Comparison of ENCODE assay signal across 9 cellular contexts in genomic region chr1:103527331-103527730, GRCh38. TPM values are rescaled to one million over a fixed set of nuclear protein-coding genes. Genes with fewer than 3 reads are reported as not detected.
A peak's percentile ranks its signal among the peaks of the same experiment; 100 is the strongest.
DNase-seq lines count a peak whose midpoint lies in the region; ATAC-seq, FAIRE-seq and TF ChIP-seq lines count a peak whose summit lies in the region.
"Had no signal": no experiment of that assay in that cellular context is flagged by ENCODE, and none has a peak within 500 bp of the region (broad histone marks: within the 10 kb centered on the region; RNA-seq: fewer than 3 reads in every experiment).

No MANE protein-coding gene starts in this region.

- H3K27me3 ChIP-seq in A673 (replicated peaks; ENCODE audit: insufficient read depth, low read depth, low read length, poor library complexity) (no peaks in the 10 kb centered on the region), HAP-1 (ENCODE audit: low read depth) (no peaks in the 10 kb centered on the region), lower lobe of right lung (ENCODE audit: low read depth) (no peaks in the 10 kb centered on the region), Peyer's patch (no peaks in the 10 kb centered on the region)

- H3K4me3 ChIP-seq in A673 (ENCODE audit: low read depth, low read length, poor library complexity, severe bottlenecking) (peak overlapping the region; percentile 72), HAP-1 (peak overlapping the region; percentile 83), lower lobe of right lung (peak overlapping the region; percentile 82), Peyer's patch (peak overlapping the region in 2 of 4 donors; percentile 86 to 93)

- no peak for TF ChIP-seq CTCF in A673 (conservative IDR thresholded peaks at IDR 0.05; ENCODE audit: low read depth, low read length)
- TF ChIP-seq CTCF in lower lobe of right lung (IDR thresholded peaks at IDR 0.05), result no peak
- TF ChIP-seq CTCF in Peyer's patch (IDR thresholded peaks at IDR 0.05), result no peak

- H3K27ac ChIP-seq in A673 (ENCODE audit: low read depth, low read length, poor library complexity, severe bottlenecking) (no peak overlapping the region), lower lobe of right lung (no peak overlapping the region), Peyer's patch (no peak overlapping the region)

- H3K27ac Mint-ChIP-seq in activated naive CD4-positive, alpha-beta T cell treated with anti-CD3 and anti-CD28 coated beads, Interleukin-2, amount 50 U/mL, for 72 hours, result peak overlapping the region; percentile 95 to 98

- POLR2A ChIA-PET in A673 (lab: Charles Lee; ENCODE audit: low non-redundant PET), result no interaction called here

- no peaks in the 10 kb centered on the region for H3K9me3 Mint-ChIP-seq in activated naive CD4-positive, alpha-beta T cell treated with anti-CD3 and anti-CD28 coated beads, Interleukin-2, amount 50 U/mL, for 72 hours

- CTCF ChIA-PET in A673 (lab: Charles Lee), result no interaction called here

- no TSS peak for BruUV-seq in A673 (replicated peaks; lab: Mats Ljungman, UMichigan)

- H3K36me3 Mint-ChIP-seq in activated naive CD4-positive, alpha-beta T cell treated with anti-CD3 and anti-CD28 coated beads, Interleukin-2, amount 50 U/mL, for 72 hours, result peaks cover 32 to 38% of the 10 kb centered on the region in 2 donors

- no peaks in the 10 kb centered on the region for H3K9me3 ChIP-seq in A673 (ENCODE audit: low read depth, low read length, poor library complexity, severe bottlenecking)
- H3K9me3 ChIP-seq in HAP-1, result no peaks in the 10 kb centered on the region
- no peaks in the 10 kb centered on the region for H3K9me3 ChIP-seq in lower lobe of right lung
- no peaks in the 10 kb centered on the region for H3K9me3 ChIP-seq in Peyer's patch

- TF ChIP-seq POLR2A in Peyer's patch (IDR thresholded peaks at IDR 0.05), result no peak

- no peak for FAIRE-seq in frontal cortex (lab: Jason Lieb, UNC)

- H3K4me1 ChIP-seq in A673 (ENCODE audit: insufficient read depth, low read length, poor library complexity, severe bottlenecking) (no peaks in the 10 kb centered on the region), HAP-1 (peaks cover 12% of the 10 kb centered on the region), lower lobe of right lung (peaks cover 24% of the 10 kb centered on the region), Peyer's patch (peaks cover 0 to 10% (median 2%) of the 10 kb centered on the region in 4 donors)

- in situ Hi-C loops in HAP-1 (cut with MboI; ENCODE audit: low sequenced_read_pairs), result no loop called here

- intact Hi-C loops in A673 (cut with micrococcal nuclease; ENCODE audit: unreplicated experiment), result no loop called here
- intact Hi-C loops in lower lobe of right lung (cut with DNase I), result no loop called here

- no peak for DNase-seq in A673 (ENCODE audit: low spot score)
- DNase-seq in HAP-1 (ENCODE audit: low spot score in 2 of 2), result no peak
- no peak for DNase-seq in activated naive CD4-positive, alpha-beta T cell treated with anti-CD3 and anti-CD28 coated beads, Interleukin-2, amount 50 U/mL, for 72 hours (ENCODE audit: low spot score in 2 of 2)
- DNase-seq in lower lobe of right lung, result no peak
- DNase-seq in NCI-H82 treated with DMSO at 0.1 percent for 48 hours (lab: John Stamatoyannopoulos, UW; ENCODE audit: unreplicated experiment), result no peak
- DNase-seq in frontal cortex (ENCODE audit: low spot score in 2 of 2), result no peak
- DNase-seq in Peyer's patch, result no peak
- DNase-seq in HPDE6-E6E7 (ENCODE audit: extremely low spot score), result no peak
- DNase-seq: NCI-H2029 treated with DMSO at 0.1 percent for 48 hours had no signal

- H3K36me3 ChIP-seq in A673 (ENCODE audit: insufficient read depth, low read length, poor library complexity, severe bottlenecking), result no peaks in the 10 kb centered on the region
- peaks cover 9% of the 10 kb centered on the region for H3K36me3 ChIP-seq in HAP-1 (replicated peaks)
- peaks cover 8% of the 10 kb centered on the region for H3K36me3 ChIP-seq in lower lobe of right lung
- peaks cover 0 to 6% (median 0%) of the 10 kb centered on the region in 3 donors for H3K36me3 ChIP-seq in Peyer's patch

- peak; percentile 25 for ATAC-seq in activated naive CD4-positive, alpha-beta T cell treated with anti-CD3 and anti-CD28 coated beads, Interleukin-2, amount 50 U/mL, for 72 hours
- no peak for ATAC-seq in lower lobe of right lung

RNA-seq across cellular contexts. Expression of gene RNPC3, which starts 1.8 kb away (rescaled TPM):
- 18.8 and 20.1 TPM in 2 replicates for total RNA-seq in A673 (2021)
- total RNA-seq in activated naive CD4-positive, alpha-beta T cell treated with anti-CD3 and anti-CD28 coated beads, Interleukin-2, amount 50 U/mL, for 72 hours, result 10 to 100 TPM; 22.6 to 26.7 TPM
- 35.0 TPM for total RNA-seq in lower lobe of right lung
- 16.7 TPM for total RNA-seq in frontal cortex
- total RNA-seq in Peyer's patch, result 100 to 1,000 TPM in 1 of 4 donors, 10 to 100 TPM in 3; 49.0 to 158 (median 73.4) TPM

RNA-seq across cellular contexts. Expression of gene AMY2B, which starts 44.1 kb away (rescaled TPM):
- total RNA-seq in A673 (2021), result 1.4 TPM in 2 replicates
- total RNA-seq in activated naive CD4-positive, alpha-beta T cell treated with anti-CD3 and anti-CD28 coated beads, Interleukin-2, amount 50 U/mL, for 72 hours, result 1 to 10 TPM; 7.3 to 9.2 TPM
- total RNA-seq in lower lobe of right lung, result 23.5 TPM
- 146 TPM for total RNA-seq in frontal cortex
- 10 to 100 TPM; 20.3 to 46.4 (median 28.4) TPM for total RNA-seq in Peyer's patch

Comparison
In these comparisons a context has a peak if more than half of its experiments do, and no peak if none do; other contexts are left out.
1. ATAC-seq: peak in activated naive CD4-positive, alpha-beta T cell treated with anti-CD3 and anti-CD28 coated beads, Interleukin-2, amount 50 U/mL, for 72 hours (2 of 2); none in lower lobe of right lung (0 of 2).